Comparison of ENCODE assay signal across 31 cellular contexts in the genomic region with DNA sequence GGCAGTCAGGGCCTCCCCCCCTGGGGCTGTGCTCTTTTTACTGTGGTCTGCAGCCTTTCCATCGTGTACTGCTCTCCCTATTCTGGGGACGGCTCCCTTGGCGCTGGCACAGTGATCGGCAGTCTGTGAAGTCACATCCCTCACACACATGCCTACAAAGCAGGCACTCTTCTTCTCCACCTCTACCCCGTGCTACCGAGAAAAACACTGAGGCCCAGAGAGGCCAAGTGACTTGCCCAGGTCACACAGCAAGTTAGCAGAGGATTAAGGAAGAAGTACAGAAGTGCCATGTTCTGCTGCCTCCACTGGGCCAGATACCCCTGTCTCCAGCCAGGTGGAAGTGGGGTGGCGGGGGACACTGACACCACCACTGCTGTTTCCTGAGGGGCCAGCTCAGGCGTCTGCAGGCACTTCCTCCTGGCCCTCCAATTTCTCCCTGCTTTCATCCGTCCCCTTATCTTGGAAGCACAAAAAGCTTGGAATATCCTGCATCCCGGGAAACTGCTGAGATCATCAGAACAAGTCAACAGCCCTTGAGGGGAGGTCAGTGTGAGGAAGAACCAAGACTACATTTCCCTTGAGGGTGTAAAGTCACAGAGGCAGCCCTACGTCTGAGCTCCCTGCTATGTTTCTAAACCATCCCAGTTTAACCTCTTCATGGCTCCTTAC. TPM values are rescaled to one million over a fixed set of nuclear protein-coding genes. Genes with fewer than 3 reads are reported as not detected.
DNase-seq lines count a peak whose midpoint lies in the region; ATAC-seq, FAIRE-seq and TF ChIP-seq lines count a peak whose summit lies in the region.
"Had no signal": no experiment of that assay in that cellular context is flagged by ENCODE, and none has a peak within 500 bp of the region (broad histone marks: within the 10 kb centered on the region; RNA-seq: fewer than 3 reads in every experiment).

No MANE protein-coding gene starts in this region.

- H3K18ac ChIP-seq in H9 (ENCODE audit: insufficient read length, low read depth, low read length) (no peak overlapping the region), H1 (ENCODE audit: extremely low read depth, low read length) (peak overlapping the region; percentile 71; the same call in 1 of the 2 replicates)

- no peak overlapping the region for H2BK12ac ChIP-seq in H9 (ENCODE audit: insufficient read length, low read depth, low read length)
- H2BK12ac ChIP-seq in H1 (ENCODE audit: low read depth, low read length), result peak overlapping the region; percentile 29; the same call in 1 of the 2 replicates

- H3K36me3 Mint-ChIP-seq in H9 (ENCODE audit: insufficient read depth in 1 of 3, low read depth in 3 of 3), result no peaks in the 10 kb centered on the region; a peak in 1 of 7 replicates
- H3K36me3 Mint-ChIP-seq in progenitor cell of endocrine pancreas (ENCODE audit: insufficient read depth), result peaks cover 1% of the 10 kb centered on the region
- peaks cover 0 to 6% (median 6%) of the 10 kb centered on the region in 3 donors for H3K36me3 Mint-ChIP-seq in CD8-positive, alpha-beta memory T cell

- H3K27me3 ChIP-seq in H9 (ENCODE audit: insufficient read depth, low read length) (no peaks in the 10 kb centered on the region), H1 (replicated peaks in 1 of 4; ENCODE audit: control insufficient read depth in 3 of 4, extremely low read depth in 1 of 4, insufficient read depth in 3 of 4, low read length in 3 of 4) (no peaks in the 10 kb centered on the region), liver (ENCODE audit: control insufficient read depth in 4 of 4, insufficient read depth in 4 of 4, low read length in 3 of 4) (no peaks in the 10 kb centered on the region), H7 (ENCODE audit: control insufficient read depth, insufficient read depth, low read length) (no peaks in the 10 kb centered on the region)
- H3K27me3 ChIP-seq in CD8-positive, alpha-beta memory T cell (ENCODE audit: insufficient read depth, low read length, poor library complexity, severe bottlenecking), result no peaks in the 10 kb centered on the region
- H3K27me3 ChIP-seq: foreskin keratinocyte, tibial nerve had no signal

- H2BK15ac ChIP-seq in H9 (ENCODE audit: low read depth, low read length) (no peak overlapping the region), H1 (ENCODE audit: low read length) (peak overlapping the region; percentile 73; the same call in 1 of the 2 replicates)

- no peak overlapping the region for H2AFZ ChIP-seq in H9 (ENCODE audit: low read length)
- H2AFZ ChIP-seq in H1 (ENCODE audit: low read length), result no peak overlapping the region

- no peaks in the 10 kb centered on the region; the same call in 1 of the 2 replicates for H3K4me1 ChIP-seq in H9 (ENCODE audit: insufficient read depth, low read length)
- peaks cover 8 to 19% (median 14%) of the 10 kb centered on the region in 4 experiments for H3K4me1 ChIP-seq in H1 (replicated peaks in 1 of 4; ENCODE audit: control insufficient read depth in 3 of 4, insufficient read depth in 4 of 4, low read length in 3 of 4)
- peaks cover 0 to 5% (median 0%) of the 10 kb centered on the region in 4 donors for H3K4me1 ChIP-seq in liver (ENCODE audit: control insufficient read depth in 4 of 4, insufficient read depth in 4 of 4, low read length in 3 of 4)
- no peaks in the 10 kb centered on the region for H3K4me1 ChIP-seq in CD8-positive, alpha-beta memory T cell (ENCODE audit: insufficient read depth, low read length)
- H3K4me1 ChIP-seq: foreskin keratinocyte had no signal

- H3K36me3 ChIP-seq in H1 (ENCODE audit: control insufficient read depth in 2 of 4, insufficient read depth in 4 of 4, low read length in 3 of 4), result no peaks in the 10 kb centered on the region; a peak in 1 of 8 replicates
- H3K36me3 ChIP-seq in liver (ENCODE audit: control insufficient read depth in 4 of 4, insufficient read depth in 3 of 4, low read depth in 1 of 4, low read length in 3 of 4), result no peaks in the 10 kb centered on the region
- no peaks in the 10 kb centered on the region for H3K36me3 ChIP-seq in H7 (replicated peaks; ENCODE audit: control insufficient read depth, insufficient read depth, low read length)
- no peaks in the 10 kb centered on the region for H3K36me3 ChIP-seq in CD8-positive, alpha-beta memory T cell (ENCODE audit: insufficient read depth, low read length)

- H3K4me1 Mint-ChIP-seq in H9 (peaks cover 41 to 46% of the 10 kb centered on the region in 2 experiments), progenitor cell of endocrine pancreas (ENCODE audit: low read depth) (peaks cover 18% of the 10 kb centered on the region)
- H3K4me1 Mint-ChIP-seq in CD8-positive, alpha-beta memory T cell, result no peaks in the 10 kb centered on the region

- CTCF ChIA-PET in H1 (lab: Charles Lee; ENCODE audit: partially characterized antibody), result interaction anchor here (0.8 to 31.5 kb wide), 7 partner anchors 7 to 283 kb away, joined by 3 to 603 read pairs (median 6); partner anchors contain the start of gene GDPD5
- CTCF ChIA-PET in CD8-positive, alpha-beta memory T cell (lab: Charles Lee), result no interaction called here

- H3K9ac ChIP-seq in H9 (ENCODE audit: extremely low read depth, insufficient read length, low read length) (no peak overlapping the region), H1 (replicated peaks in 1 of 4; ENCODE audit: extremely low read depth in 1 of 4, low read depth in 3 of 4, low read length in 3 of 4) (no peak overlapping the region), liver (ENCODE audit: low read depth in 1 of 2, low read length in 2 of 2) (no peak overlapping the region)

- no peak overlapping the region for H4K91ac ChIP-seq in H9 (ENCODE audit: insufficient read length, low read depth, low read length)
- H4K91ac ChIP-seq in H1 (replicated peaks; ENCODE audit: insufficient read length, low read length), result no peak overlapping the region

- H3K23me2 ChIP-seq in H9 (ENCODE audit: insufficient read length, low read depth, low read length, poor library complexity, severe bottlenecking), result no peaks in the 10 kb centered on the region
- peaks cover 2% of the 10 kb centered on the region; the same call in 1 of the 2 replicates for H3K23me2 ChIP-seq in H1 (ENCODE audit: low read depth, low read length)

- H3K27ac ChIP-seq in H9 (ENCODE audit: insufficient read length, low read depth, low read length) (no peak overlapping the region), H1 (ENCODE audit: low read depth, low read length) (no peak overlapping the region), liver (ENCODE audit: low read depth in 1 of 2, low read length in 2 of 2) (no peak overlapping the region)
- no peak overlapping the region for H3K27ac ChIP-seq in CD8-positive, alpha-beta memory T cell (ENCODE audit: low read depth, low read length)
- H3K27ac ChIP-seq: foreskin keratinocyte, tibial nerve had no signal

- TF ChIP-seq CTCF in H9 (conservative IDR thresholded peaks at IDR 0.05) (no peak), H1 (IDR thresholded peaks at IDR 0.05; ENCODE audit: control extremely low read depth in 1 of 3, insufficient read depth in 1 of 3, low read depth in 1 of 3, low read length in 3 of 3) (no peak), liver (IDR thresholded peaks at IDR 0.05; ENCODE audit: low read depth, low read length, missing input control) (no peak), progenitor cell of endocrine pancreas (IDR thresholded peaks at IDR 0.05; ENCODE audit: unreplicated experiment) (no peak)

- H2AK5ac ChIP-seq in H9 (ENCODE audit: insufficient read length, low read length) (no peak overlapping the region), H1 (ENCODE audit: low read depth, low read length) (no peak overlapping the region)

- H3K27ac Mint-ChIP-seq in H9 (peak overlapping the region in 2 of 3 experiments; percentile 64 to 76; a peak in 3 of 7 replicates), progenitor cell of endocrine pancreas (peak overlapping the region; percentile 74)
- H3K27ac Mint-ChIP-seq in CD8-positive, alpha-beta memory T cell, result peak overlapping the region in 2 of 8 donors; percentile 38 to 42
- H3K27ac Mint-ChIP-seq: HFFc6 had no signal

- no CpG with 5 or more reads among the region's 11 CpGs for WGBS in H9 (ENCODE audit: extremely low coverage, insufficient read length, low lambda C conversion rate)
- WGBS in H1 (ENCODE audit: extremely low coverage in 1 of 2, insufficient coverage in 1 of 2, insufficient read length in 1 of 2, insufficient replicate concordance in 2 of 2, low coverage in 1 of 2, low lambda C conversion rate in 2 of 2, missing lambda C conversion rate in 1 of 2), 2 experiments, result 79% methylated on average over 11 of the region's 11 CpGs; no CpG with 5 or more reads in 1 of the 2 experiments
- WGBS in liver, result 68% methylated on average over 11 of the region's 11 CpGs

- H4K5ac ChIP-seq in H9 (ENCODE audit: insufficient read length, low read depth, low read length) (no peak overlapping the region), H1 (ENCODE audit: insufficient read length, low read depth, low read length) (no peak overlapping the region)

- H3K9me3 ChIP-seq in H9 (ENCODE audit: control insufficient read depth, low read depth, low read length) (no peaks in the 10 kb centered on the region), H1 (ENCODE audit: insufficient read depth in 2 of 2, low read depth in 1 of 2, low read length in 1 of 2) (no peaks in the 10 kb centered on the region), liver (ENCODE audit: control insufficient read depth in 4 of 4, low read length in 3 of 4) (no peaks in the 10 kb centered on the region)
- no peaks in the 10 kb centered on the region for H3K9me3 ChIP-seq in CD8-positive, alpha-beta memory T cell (ENCODE audit: low read length)
- H3K9me3 ChIP-seq: tibial nerve had no signal

- TF ChIP-seq RAD21 in H1 (IDR thresholded peaks at IDR 0.05 in 1 of 2, conservative IDR thresholded peaks at IDR 0.05 in 1 of 2; ENCODE audit: low read depth in 2 of 2, low read length in 2 of 2) (no peak), liver (IDR thresholded peaks at IDR 0.05) (no peak)

- H4K20me1 ChIP-seq in H9 (ENCODE audit: control insufficient read depth, insufficient read depth, insufficient read length) (no peaks in the 10 kb centered on the region), H1 (replicated peaks in 1 of 2; ENCODE audit: control insufficient read depth in 1 of 2, insufficient read depth in 2 of 2, low read length in 2 of 2) (no peaks in the 10 kb centered on the region)

- H3K4me3 ChIP-seq in H1 (ENCODE audit: extremely low read depth in 1 of 4, insufficient read depth in 2 of 4, low read depth in 3 of 4, low read length in 4 of 4), result no peak overlapping the region
- H3K4me3 ChIP-seq in liver (ENCODE audit: low read depth in 1 of 3, low read length in 3 of 3), result no peak overlapping the region
- H3K4me3 ChIP-seq in H7 (ENCODE audit: insufficient read depth, low read depth, low read length), result no peak overlapping the region
- no peak overlapping the region for H3K4me3 ChIP-seq in CD8-positive, alpha-beta memory T cell (ENCODE audit: low read length)
- H3K4me3 ChIP-seq: tibial nerve had no signal

- H3K4me2 ChIP-seq in H9 (ENCODE audit: insufficient read depth, insufficient read length, low read length), result no peak overlapping the region
- H3K4me2 ChIP-seq in H1 (ENCODE audit: insufficient read depth in 1 of 2, low read depth in 2 of 2, low read length in 2 of 2), result 0 out of 4 replicates have a peak overlapping the region, but pooled peaks have one; percentile 8 to 15

- no peak overlapping the region for H4K8ac ChIP-seq in H9 (replicated peaks; ENCODE audit: insufficient read length, low read depth, low read length)
- no peak overlapping the region; the same call in 1 of the 2 replicates for H4K8ac ChIP-seq in H1 (ENCODE audit: extremely low read depth, insufficient read depth, low read length)

- no peak for FAIRE-seq in H1 (lab: Jason Lieb, UNC)
- FAIRE-seq: GM18507, TTC549 had no signal

- no peaks in the 10 kb centered on the region for H3K27me3 Mint-ChIP-seq in H9 (ENCODE audit: low read depth)
- no peaks in the 10 kb centered on the region for H3K27me3 Mint-ChIP-seq in progenitor cell of endocrine pancreas
- peaks cover 0 to 2% of the 10 kb centered on the region in 2 donors for H3K27me3 Mint-ChIP-seq in CD8-positive, alpha-beta memory T cell
- H3K27me3 Mint-ChIP-seq: naive thymus-derived CD4-positive, alpha-beta T cell had no signal

- TF ChIP-seq EP300 in H1 (IDR thresholded peaks at IDR 0.05; ENCODE audit: borderline replicate concordance in 1 of 2, low read depth in 2 of 2, low read length in 2 of 2), result no peak

- no peak overlapping the region for H3K23ac ChIP-seq in H9 (ENCODE audit: insufficient read length, low read depth, low read length)
- H3K23ac ChIP-seq in H1 (ENCODE audit: insufficient read length), result no peak overlapping the region

- no peak for TF ChIP-seq POLR2A in H1 (IDR thresholded peaks at IDR 0.05; ENCODE audit: control extremely low read depth in 1 of 2, low read depth in 2 of 2, low read length in 2 of 2)

- H3K4ac ChIP-seq in H9 (ENCODE audit: low read depth, low read length) (no peak overlapping the region), H1 (replicated peaks; ENCODE audit: insufficient read length, low read depth, low read length) (no peak overlapping the region)

- H2BK5ac ChIP-seq in H9 (ENCODE audit: insufficient read length, low read length), result no peak overlapping the region
- peak overlapping the region; percentile 21; the same call in 1 of the 2 replicates for H2BK5ac ChIP-seq in H1 (ENCODE audit: low read depth, low read length)

- H3K79me2 ChIP-seq in H9 (ENCODE audit: insufficient read depth, low read length) (no peaks in the 10 kb centered on the region), H1 (ENCODE audit: control insufficient read depth in 1 of 2, insufficient read depth in 2 of 2, low read length in 2 of 2) (no peaks in the 10 kb centered on the region)

- 0 out of 2 replicates have a peak overlapping the region, but pooled peaks have one; percentile 11 for H3K14ac ChIP-seq in H9 (ENCODE audit: insufficient read depth, low read length)
- H3K14ac ChIP-seq in H1 (ENCODE audit: insufficient read length), result no peak overlapping the region

- no peak for ATAC-seq in GM18517 (IDR thresholded peaks at IDR 0.05; ENCODE audit: unreplicated experiment)
- ATAC-seq: foreskin keratinocyte; naive thymus-derived CD4-positive, alpha-beta T cell had no signal

- H2BK120ac ChIP-seq in H9 (ENCODE audit: low read depth, low read length, poor library complexity, severe bottlenecking), result no peak overlapping the region
- no peak overlapping the region for H2BK120ac ChIP-seq in H1 (replicated peaks; ENCODE audit: low read depth, low read length)

- POLR2A ChIA-PET in H1 (lab: Charles Lee; ENCODE audit: partially characterized antibody), result interaction anchor here (0.7 to 2.0 kb wide), 4 partner anchors 19 to 99 kb away, joined by 3 to 6 read pairs (median 4); partner anchors contain the start of gene SERPINH1
- POLR2A ChIA-PET in CD8-positive, alpha-beta memory T cell (lab: Charles Lee), result no interaction called here

- DNase-seq in H9 (no peak), H1 (ENCODE audit: low read depth in 1 of 2, low spot score in 2 of 2) (no peak), progenitor cell of endocrine pancreas (ENCODE audit: low spot score, unreplicated experiment) (no peak), H7 (no peak), cortex of kidney (lab: John Stamatoyannopoulos, UW) (no peak)
- no peak for DNase-seq in CD8-positive, alpha-beta memory T cell
- DNase-seq: activated CD4-positive, alpha-beta T cell treated with anti-CD3 and anti-CD28 coated beads, Interleukin-2, amount 50 U/mL, for 48 hours; activated CD8-positive, alpha-beta memory T cell treated with anti-CD3 and anti-CD28 coated beads, Interleukin-2, amount 50 U/mL, for 4 hours; activated naive CD4-positive, alpha-beta T cell treated with anti-CD3 and anti-CD28 coated beads, Interleukin-2, amount 50 U/mL, for 16 hours; amygdala; COR-L47; DMS79; effector CD4-positive, alpha-beta T cell; erythroblast; foreskin keratinocyte; HFFc6; KG1; midbrain; MM.1S; naive thymus-derived CD4-positive, alpha-beta T cell; NCI-H1436; NCI-H2081 treated with DMSO at 0.1 percent for 48 hours; NCI-H446 treated with DMSO at 0.1 percent for 48 hours; NCI-H82; RPMI8226; T-helper 1 cell had no signal

- H3K9me3 Mint-ChIP-seq in H9 (no peaks in the 10 kb centered on the region), progenitor cell of endocrine pancreas (ENCODE audit: low read depth) (no peaks in the 10 kb centered on the region)
- H3K9me3 Mint-ChIP-seq in CD8-positive, alpha-beta memory T cell, result no peaks in the 10 kb centered on the region
- H3K9me3 Mint-ChIP-seq: HFFc6; naive thymus-derived CD4-positive, alpha-beta T cell had no signal

- H3K4me3 Mint-ChIP-seq in H9 (no peak overlapping the region), progenitor cell of endocrine pancreas (ENCODE audit: low read depth) (no peak overlapping the region)
- no peak overlapping the region for H3K4me3 Mint-ChIP-seq in CD8-positive, alpha-beta memory T cell
- H3K4me3 Mint-ChIP-seq: HFFc6; naive thymus-derived CD4-positive, alpha-beta T cell had no signal

- H3K56ac ChIP-seq in H9 (ENCODE audit: insufficient read length, low read depth, low read length) (no peak overlapping the region), H1 (replicated peaks; ENCODE audit: insufficient read length, low read depth, low read length) (no peak overlapping the region)

- no peak overlapping the region for H3T11ph ChIP-seq in H9 (ENCODE audit: low read length)

- H2BK20ac ChIP-seq in H9 (ENCODE audit: low read depth, low read length, poor library complexity, severe bottlenecking) (no peak overlapping the region), H1 (ENCODE audit: low read length) (no peak overlapping the region)

- H3K79me1 ChIP-seq in H9 (ENCODE audit: insufficient read depth, low read depth, low read length, poor library complexity, severe bottlenecking) (no peaks in the 10 kb centered on the region), H1 (ENCODE audit: low read depth, low read length) (no peaks in the 10 kb centered on the region)

RNA-seq across cellular contexts. Expression of gene KLHL35, which starts 30.2 kb away (rescaled TPM):
- total RNA-seq in H9 (2021) (0.72 and 0.83 TPM in 2 replicates), liver (under 1 TPM in 1 of 2 donors, not detected in 1; 0.42 TPM), progenitor cell of endocrine pancreas (0.55 and 1.2 TPM in 2 replicates)
- total RNA-seq in H1 (2021; fragmentation: NEBNext Ultra II Directional; extraction: Animal tissue kit (Norgen Biotek cat#: 25700)), result 0.35 and 0.40 TPM in 2 replicates
- polyA plus RNA-seq in H1 (2011; rRNA removed) (0.41 and 0.64 TPM in 2 replicates), liver (under 1 TPM; 0.07 to 0.15 TPM)
- 0.50 TPM for polyA plus RNA-seq in H1 (2011; cell fraction: cytosol; rRNA removed)
- 0.40 TPM for polyA plus RNA-seq in H1 (2011; cell fraction: nucleus; rRNA removed)
- polyA plus RNA-seq in H1 (2012, experiment 1 of 2), result 0.24 to 0.70 TPM (median 0.66 TPM) in 3 of 4 replicates, not detected in the other
- 0.24 TPM for polyA plus RNA-seq in H1 (2012, experiment 2 of 2)
- 0.32 TPM for polyA plus RNA-seq in H1 (2013, experiment 1 of 2)
- polyA plus RNA-seq in H1 (2013, experiment 2 of 2), result 0.31 TPM
- polyA minus RNA-seq in H1 (2011; rRNA and poly(A)+ RNA removed), result 0.10 TPM in 1 of 2 replicates, not detected in the other
- polyA minus RNA-seq in H1 (2011; cell fraction: cytosol; rRNA and poly(A)+ RNA removed), result 1.0 TPM
- polyA minus RNA-seq in H1 (2011; cell fraction: nucleus; rRNA and poly(A)+ RNA removed), result not detected
- 1.2 and 2.7 TPM in 2 replicates for total RNA-seq in H7 (2014; rRNA removed; shearing (Covaris generic))
- under 1 TPM; 0.44 to 0.83 TPM for total RNA-seq in CD8-positive, alpha-beta memory T cell
- polyA plus RNA-seq in CD8-positive, alpha-beta memory T cell, result 0.37 TPM
- total RNA-seq: HFFc6 had no signal
